ENCODE assay signal across 2 cellular contexts in the genomic region with DNA sequence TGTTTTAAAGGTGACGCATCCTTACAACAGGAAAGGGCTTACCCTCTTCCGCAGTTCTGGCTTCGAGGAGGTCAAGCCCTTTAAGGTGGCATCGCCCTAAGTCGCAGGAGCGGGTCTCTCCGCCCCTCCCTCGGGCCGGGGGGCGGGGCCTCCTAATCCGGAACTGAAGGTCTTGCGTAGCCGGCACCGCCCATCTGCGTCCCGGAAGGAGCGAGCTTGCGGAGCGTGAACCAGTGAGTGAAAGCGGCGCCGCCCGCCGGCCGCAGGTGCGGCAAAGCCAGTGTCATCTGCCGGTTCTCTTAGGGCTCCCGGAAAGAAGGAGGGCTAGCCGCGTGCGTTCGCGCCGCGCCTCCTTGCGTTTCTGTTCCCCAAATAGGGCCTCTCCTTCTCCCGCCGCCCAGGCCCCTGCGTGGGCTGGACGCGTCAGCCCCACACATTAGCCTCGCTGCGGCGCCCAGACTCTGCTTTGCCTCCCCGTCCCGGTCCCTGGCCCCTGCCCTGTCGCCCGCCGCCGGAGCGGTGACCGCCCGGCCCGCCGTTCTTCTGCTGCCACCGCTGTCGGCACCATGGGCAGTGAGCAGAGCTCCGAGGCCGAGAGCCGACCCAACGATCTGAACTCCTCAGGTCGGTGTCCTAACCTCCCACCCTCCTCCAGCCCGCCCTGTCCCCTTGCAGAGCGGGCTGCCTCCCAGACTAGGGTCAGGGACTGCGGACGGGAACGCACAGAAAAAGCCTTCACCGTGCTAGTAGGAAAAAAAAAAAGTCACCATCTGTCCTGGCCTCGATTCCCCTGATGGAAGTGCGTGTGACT.
TF ChIP-seq lines count a peak whose summit lies in the region.

A gene (plus strand): TSS at position 193 of the 811 bp plus-strand sequence. CDS start 374 bp downstream, at position 567.

TF ChIP-seq in IMR-90, 13 proteins besides CTCF, POLR2A, EP300 and RAD21:
- TF ChIP-seq MXI1 (IDR thresholded peaks at IDR 0.05; ENCODE audit: borderline replicate concordance, low read depth, low read length) (peak; percentile 83), RCOR1 (IDR thresholded peaks at IDR 0.05; ENCODE audit: insufficient replicate concordance, low read length) (no peak), CHD1 (IDR thresholded peaks at IDR 0.05; ENCODE audit: low read depth, low read length) (no peak), CEBPB (IDR thresholded peaks at IDR 0.05; ENCODE audit: low read depth, low read length) (peak; percentile 72), NFE2L2 (IDR thresholded peaks at IDR 0.05; ENCODE audit: low read depth, low read length) (no peak; the same call in 1 of the 2 replicates), MAFK (IDR thresholded peaks at IDR 0.05; ENCODE audit: low read depth, low read length) (no peak), MAZ (IDR thresholded peaks at IDR 0.05; ENCODE audit: borderline replicate concordance, low read depth, low read length) (peak; percentile 82), BHLHE40 (IDR thresholded peaks at IDR 0.05; ENCODE audit: low read depth, low read length) (no peak), SMC3 (IDR thresholded peaks at IDR 0.05; ENCODE audit: low read depth, low read length) (no peak), RFX5 (IDR thresholded peaks at IDR 0.05; ENCODE audit: low read depth, low read length) (no peak), FOS (IDR thresholded peaks at IDR 0.05; ENCODE audit: low read depth, low read length) (no peak)
- TF ChIP-seq, protein P1, sequence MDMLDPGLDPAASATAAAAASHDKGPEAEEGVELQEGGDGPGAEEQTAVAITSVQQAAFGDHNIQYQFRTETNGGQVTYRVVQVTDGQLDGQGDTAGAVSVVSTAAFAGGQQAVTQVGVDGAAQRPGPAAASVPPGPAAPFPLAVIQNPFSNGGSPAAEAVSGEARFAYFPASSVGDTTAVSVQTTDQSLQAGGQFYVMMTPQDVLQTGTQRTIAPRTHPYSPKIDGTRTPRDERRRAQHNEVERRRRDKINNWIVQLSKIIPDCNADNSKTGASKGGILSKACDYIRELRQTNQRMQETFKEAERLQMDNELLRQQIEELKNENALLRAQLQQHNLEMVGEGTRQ (IDR thresholded peaks at IDR 0.05; ENCODE audit: low read depth, low read length): no peak
- TF ChIP-seq, protein P2, sequence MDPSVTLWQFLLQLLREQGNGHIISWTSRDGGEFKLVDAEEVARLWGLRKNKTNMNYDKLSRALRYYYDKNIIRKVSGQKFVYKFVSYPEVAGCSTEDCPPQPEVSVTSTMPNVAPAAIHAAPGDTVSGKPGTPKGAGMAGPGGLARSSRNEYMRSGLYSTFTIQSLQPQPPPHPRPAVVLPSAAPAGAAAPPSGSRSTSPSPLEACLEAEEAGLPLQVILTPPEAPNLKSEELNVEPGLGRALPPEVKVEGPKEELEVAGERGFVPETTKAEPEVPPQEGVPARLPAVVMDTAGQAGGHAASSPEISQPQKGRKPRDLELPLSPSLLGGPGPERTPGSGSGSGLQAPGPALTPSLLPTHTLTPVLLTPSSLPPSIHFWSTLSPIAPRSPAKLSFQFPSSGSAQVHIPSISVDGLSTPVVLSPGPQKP (IDR thresholded peaks at IDR 0.05; ENCODE audit: borderline replicate concordance, low read depth, low read length): no peak

TF ChIP-seq in endothelial cell of umbilical vein, 7 proteins besides CTCF, POLR2A, EP300 and RAD21:
- no peak for TF ChIP-seq FOS (IDR thresholded peaks at IDR 0.05; ENCODE audit: borderline replicate concordance, insufficient read depth, low read length)
- TF ChIP-seq, protein P3, sequence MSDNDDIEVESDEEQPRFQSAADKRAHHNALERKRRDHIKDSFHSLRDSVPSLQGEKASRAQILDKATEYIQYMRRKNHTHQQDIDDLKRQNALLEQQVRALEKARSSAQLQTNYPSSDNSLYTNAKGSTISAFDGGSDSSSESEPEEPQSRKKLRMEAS (IDR thresholded peaks at IDR 0.05; ENCODE audit: insufficient read depth, insufficient read length): no peak
- TF ChIP-seq EZH2 (IDR thresholded peaks at IDR 0.05; ENCODE audit: borderline replicate concordance, low read depth, low read length, severe bottlenecking): no peak
- no peak for TF ChIP-seq GATA2 (IDR thresholded peaks at IDR 0.05; ENCODE audit: insufficient read depth, insufficient read length, low read depth, low read length)
- TF ChIP-seq POLR2AphosphoS5 (IDR thresholded peaks at IDR 0.05; ENCODE audit: insufficient read depth, low read depth, low read length): peak; percentile 97
- TF ChIP-seq MYC (IDR thresholded peaks at IDR 0.05; ENCODE audit: low read depth, low read length): no peak
